ENCODE assay signal across 11 cellular contexts in the genomic region with DNA sequence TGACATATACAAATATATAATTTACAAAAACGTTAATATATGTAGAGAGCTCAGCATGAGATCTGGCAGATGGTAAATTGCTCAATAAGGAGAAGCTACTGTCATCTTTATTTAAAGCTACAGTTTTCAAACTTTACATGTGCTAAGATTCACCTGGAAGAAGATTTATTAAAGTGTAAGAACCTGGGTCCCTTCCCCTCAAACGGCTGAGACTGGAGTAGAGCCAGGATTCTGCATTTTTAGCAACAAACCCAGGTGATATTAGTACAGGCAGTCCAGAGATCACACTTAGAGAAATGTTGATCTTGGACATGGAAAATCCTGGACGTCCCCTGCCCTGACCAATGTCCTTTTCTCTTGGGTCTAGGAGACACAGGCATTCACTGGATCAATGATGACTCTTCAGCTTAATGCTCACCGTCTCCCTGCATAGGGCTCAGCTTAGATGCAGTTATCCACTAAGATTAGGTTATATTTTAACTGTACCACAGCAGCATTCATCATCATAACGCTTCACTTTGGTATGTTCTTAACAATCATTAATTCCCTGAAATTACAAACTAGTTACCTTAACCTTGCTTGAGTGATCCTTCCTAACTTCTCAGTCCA. TPM values are rescaled to one million over a fixed set of nuclear protein-coding genes. Genes with fewer than 3 reads are reported as not detected.
DNase-seq lines count a peak whose midpoint lies in the region; ATAC-seq and TF ChIP-seq lines count a peak whose summit lies in the region.
"Had no signal": no experiment of that assay in that cellular context is flagged by ENCODE, and none has a peak within 500 bp of the region (broad histone marks: within the 10 kb centered on the region; RNA-seq: fewer than 3 reads in every experiment).

No MANE protein-coding gene starts in this region.

- peaks cover 22% of the 10 kb centered on the region for H3K4me1 ChIP-seq in ACC112 (ENCODE audit: control insufficient read depth, insufficient read depth, low read length, unreplicated experiment)
- H3K4me1 ChIP-seq in mucosa of rectum (ENCODE audit: control insufficient read depth in 2 of 2, insufficient read depth in 2 of 2, low read length in 2 of 2) = peaks cover 14% of the 10 kb centered on the region in 2 donors

- H3K36me3 ChIP-seq in ACC112 (ENCODE audit: insufficient read depth, low read length) = peaks cover 24% of the 10 kb centered on the region
- H3K36me3 ChIP-seq in mucosa of rectum (ENCODE audit: control insufficient read depth in 2 of 2, insufficient read depth in 2 of 2, low read length in 2 of 2) = peaks cover 5 to 7% of the 10 kb centered on the region in 2 donors

- no peak overlapping the region for H3K4me3 ChIP-seq in ACC112 (ENCODE audit: low read depth, low read length)
- no peak overlapping the region for H3K4me3 ChIP-seq in astrocyte of the spinal cord (ENCODE audit: low read depth, low read length)
- no peak overlapping the region for H3K4me3 ChIP-seq in mucosa of rectum (ENCODE audit: low read length in 2 of 2)

- DNase-seq in HT-29 (ENCODE audit: low spot score) (peak; percentile 20), astrocyte of the spinal cord (ENCODE audit: low read depth, low spot score) (peak; percentile 14), NCI-H510A treated with DMSO at 0.1 percent for 48 hours (lab: John Stamatoyannopoulos, UW) (no peak), islet precursor cell (no peak)
- DNase-seq: activated effector memory CD4-positive, alpha-beta T cell treated with anti-CD3 and anti-CD28 coated beads, Interleukin-2, amount 50 U/mL, for 16 hours; erythroblast; NCI-H2081 treated with DMSO at 0.1 percent for 48 hours had no signal

- in situ Hi-C loops in astrocyte of the spinal cord (cut with HindIII; ENCODE audit: low sequenced_read_pairs) = no loop called here

- no peak for TF ChIP-seq CTCF in astrocyte of the spinal cord (IDR thresholded peaks at IDR 0.05; ENCODE audit: low read depth, low read length)

- H3K27ac ChIP-seq in ACC112 (ENCODE audit: low read depth, low read length) (peak overlapping the region; percentile 74), mucosa of rectum (ENCODE audit: low read depth in 2 of 2, low read length in 2 of 2) (peak overlapping the region; percentile 38 to 49)

- peaks cover 52% of the 10 kb centered on the region for H3K79me2 ChIP-seq in ACC112 (ENCODE audit: control insufficient read depth, insufficient read depth, low read length, unreplicated experiment)

- H2AFZ ChIP-seq in ACC112 (ENCODE audit: low read length, unreplicated experiment) = no peak overlapping the region

- no peaks in the 10 kb centered on the region for H3K27me3 ChIP-seq in ACC112 (ENCODE audit: insufficient read depth, low read length)
- H3K27me3 ChIP-seq in mucosa of rectum (ENCODE audit: control insufficient read depth in 2 of 2, insufficient read depth in 2 of 2, low read length in 2 of 2) = no peaks in the 10 kb centered on the region

- ATAC-seq in HG03432 (IDR thresholded peaks at IDR 0.05; ENCODE audit: unreplicated experiment) (no peak), HG02981 (IDR thresholded peaks at IDR 0.05; ENCODE audit: unreplicated experiment) (no peak)

- no peaks in the 10 kb centered on the region for H3K9me3 ChIP-seq in mucosa of rectum (ENCODE audit: control insufficient read depth in 2 of 2, low read length in 2 of 2)

- no peak overlapping the region for H3K9ac ChIP-seq in mucosa of rectum (ENCODE audit: low read depth in 1 of 2, low read length in 2 of 2)

RNA-seq across cellular contexts. Expression of gene CDR2, which starts 20.4 kb away (rescaled TPM):
- total RNA-seq in HT-29 (2014; rRNA removed; shearing (Covaris generic)) = 25.8 and 31.7 TPM in 2 replicates

RNA-seq across cellular contexts. Expression of gene POLR3E, which starts 56.8 kb away (rescaled TPM):
- total RNA-seq in HT-29 (2014; rRNA removed; shearing (Covaris generic)) = 95.4 and 104 TPM in 2 replicates

Comparison
In these comparisons a context has a peak if more than half of its experiments do, and no peak if none do; other contexts are left out.
1. DNase-seq: peak in HT-29 (single experiment) and astrocyte of the spinal cord (single experiment); none in NCI-H510A treated with DMSO at 0.1 percent for 48 hours (single experiment) and islet precursor cell (single experiment).